1 cellular context compared by ENCODE assay signal in genomic region chr1:168457296-168457695, GRCh38.
TF ChIP-seq lines count a peak whose summit lies in the region.

No MANE protein-coding gene starts in this region.

TF ChIP-seq in K562, 482 proteins besides CTCF, POLR2A, EP300 and RAD21:
- TF ChIP-seq FOSL1 (tag; conservative IDR thresholded peaks at IDR 0.05) (peak; percentile 51; the same call in 1 of the 2 replicates), HES1 (IDR thresholded peaks at IDR 0.05; ENCODE audit: low read depth) (peak; percentile 73; the same call in 1 of the 2 replicates)
